Comparison of ENCODE assay signal across 18 cellular contexts in genomic region chr22:43886231-43886630, GRCh38. TPM values are rescaled to one million over a fixed set of nuclear protein-coding genes. Genes with fewer than 3 reads are reported as not detected.
DNase-seq lines count a peak whose midpoint lies in the region; FAIRE-seq and TF ChIP-seq lines count a peak whose summit lies in the region.
"Had no signal": no experiment of that assay in that cellular context is flagged by ENCODE, and none has a peak within 500 bp of the region (broad histone marks: within the 10 kb centered on the region; RNA-seq: fewer than 3 reads in every experiment).

No MANE protein-coding gene starts in this region.

- H3K4me1 ChIP-seq in kidney (ENCODE audit: control insufficient read depth in 1 of 2, insufficient read depth in 1 of 2, low read depth in 1 of 2, low read length in 2 of 2) (no peaks in the 10 kb centered on the region), sigmoid colon (peaks cover 0 to 4% (median 3%) of the 10 kb centered on the region in 4 donors), esophagus squamous epithelium (peaks cover under 1 to 4% (median 1%) of the 10 kb centered on the region in 3 donors)

- intact Hi-C loops in kidney (cut with DNase I) (no loop called here), sigmoid colon (cut with DNase I) (no loop called here), esophagus squamous epithelium (cut with DNase I) (no loop called here)

- TF ChIP-seq POLR2A in sigmoid colon (IDR thresholded peaks at IDR 0.05) (no peak), esophagus squamous epithelium (IDR thresholded peaks at IDR 0.05) (no peak)

- H3K9me3 ChIP-seq in kidney (ENCODE audit: control insufficient read depth in 1 of 2, low read length in 2 of 2) (no peaks in the 10 kb centered on the region), sigmoid colon (no peaks in the 10 kb centered on the region), esophagus squamous epithelium (no peaks in the 10 kb centered on the region)
- H3K9me3 ChIP-seq: A549 had no signal

- H3K27ac ChIP-seq in kidney (ENCODE audit: low read depth in 2 of 2, low read length in 2 of 2) = no peak overlapping the region
- H3K27ac ChIP-seq in sigmoid colon = no peak overlapping the region
- no peak overlapping the region for H3K27ac ChIP-seq in esophagus squamous epithelium
- H3K27ac ChIP-seq: A549, HL-60 had no signal

- peaks cover 11 to 50% (median 41%) of the 10 kb centered on the region in 3 donors for H3K27me3 ChIP-seq in sigmoid colon
- peaks cover 7 to 92% (median 11%) of the 10 kb centered on the region in 4 donors for H3K27me3 ChIP-seq in esophagus squamous epithelium

- TF ChIP-seq EP300 in sigmoid colon (IDR thresholded peaks at IDR 0.05) = no peak

- no peak overlapping the region for H3K4me3 ChIP-seq in kidney (ENCODE audit: low read length in 2 of 2)
- no peak overlapping the region for H3K4me3 ChIP-seq in sigmoid colon
- H3K4me3 ChIP-seq in esophagus squamous epithelium = no peak overlapping the region
- H3K4me3 ChIP-seq: A549 had no signal

- no peak for TF ChIP-seq CTCF in kidney (IDR thresholded peaks at IDR 0.05; ENCODE audit: borderline replicate concordance, extremely low read depth, insufficient read depth)
- TF ChIP-seq CTCF in sigmoid colon (IDR thresholded peaks at IDR 0.05) = no peak
- TF ChIP-seq CTCF in esophagus squamous epithelium (IDR thresholded peaks at IDR 0.05) = no peak

- WGBS in sigmoid colon, 2 donors = 60 to 67% methylated on average over 8 of the region's 8 CpGs
- WGBS in esophagus squamous epithelium, 2 donors = 46 to 65% methylated on average over 3 to 5 of the region's 8 CpGs

- no peak for FAIRE-seq in kidney (lab: Jason Lieb, UNC)
- FAIRE-seq: A549, GM12892, GM19239, H1 had no signal

- H3K9ac ChIP-seq in kidney (ENCODE audit: low read length in 2 of 2) = no peak overlapping the region

- H3K36me3 ChIP-seq in kidney (ENCODE audit: control insufficient read depth in 1 of 2, insufficient read depth in 2 of 2, low read length in 2 of 2) = no peaks in the 10 kb centered on the region
- H3K36me3 ChIP-seq in sigmoid colon = no peaks in the 10 kb centered on the region
- no peaks in the 10 kb centered on the region for H3K36me3 ChIP-seq in esophagus squamous epithelium

- DNase-seq in 8988T (peak; percentile 5), D341Med (ENCODE audit: low spot score) (peak; percentile 15), kidney (peak; percentile 18), sigmoid colon (peak; percentile 35), esophagus squamous epithelium (lab: John Stamatoyannopoulos, UW) (no peak), mucosa of gallbladder (ENCODE audit: low spot score) (no peak)
- no peak for DNase-seq in activated CD4-positive, alpha-beta T cell treated with anti-CD3 and anti-CD28 coated beads for 1 hour
- DNase-seq: CD8-positive, alpha-beta T cell; COR-L47; DND-41; GDM1 had no signal

RNA-seq across cellular contexts. Expression of gene PNPLA5, which starts 5.6 kb away (rescaled TPM):
- total RNA-seq in kidney (not detected), sigmoid colon (not detected), esophagus squamous epithelium (not detected), mucosa of gallbladder (not detected)
- polyA plus RNA-seq in kidney (ENCODE audit: insufficient read depth, low read depth, low replicate concordance) (not detected), sigmoid colon (not detected)
- total RNA-seq: CD8-positive, alpha-beta T cell had no signal
- polyA plus RNA-seq: A549, BJ, CD14-positive monocyte had no signal

RNA-seq across cellular contexts. Expression of gene SULT4A1, which starts 23.9 kb away (rescaled TPM):
- total RNA-seq in kidney = 0.57 TPM
- 0.52 TPM for polyA plus RNA-seq in kidney (ENCODE audit: insufficient read depth, low read depth, low replicate concordance)
- total RNA-seq in sigmoid colon = 1 to 10 TPM; 1.3 to 3.9 (median 2.4) TPM
- 1 to 10 TPM in 1 of 3 donors, not detected in 2; 2.2 TPM for polyA plus RNA-seq in sigmoid colon
- not detected for total RNA-seq in esophagus squamous epithelium
- 0.43 TPM for total RNA-seq in mucosa of gallbladder
- total RNA-seq: CD8-positive, alpha-beta T cell had no signal
- polyA plus RNA-seq: A549, CD14-positive monocyte had no signal

RNA-seq across cellular contexts. Expression of gene PNPLA3, which starts 37.4 kb away (rescaled TPM):
- total RNA-seq in kidney (0.54 TPM), sigmoid colon (not detected), esophagus squamous epithelium (1 to 10 TPM in 1 of 4 donors, under 1 TPM in 2, not detected in 1; 0.76 to 1.7 (median 0.92) TPM), mucosa of gallbladder (11.4 TPM)
- polyA plus RNA-seq in kidney (ENCODE audit: insufficient read depth, low read depth, low replicate concordance) (1.2 TPM), sigmoid colon (1 to 10 TPM in 1 of 3 donors, not detected in 2; 1.3 TPM)
- total RNA-seq: CD8-positive, alpha-beta T cell had no signal
- polyA plus RNA-seq: CD14-positive monocyte had no signal

Comparison
In these comparisons a context has a peak if more than half of its experiments do, and no peak if none do; other contexts are left out.
1. DNase-seq: peak in 8988T (single experiment), D341Med (single experiment), kidney (single experiment) and sigmoid colon (single experiment); none in esophagus squamous epithelium (single experiment), mucosa of gallbladder (single experiment) and activated CD4-positive, alpha-beta T cell treated with anti-CD3 and anti-CD28 coated beads for 1 hour (single experiment).